In the genomic region with DNA sequence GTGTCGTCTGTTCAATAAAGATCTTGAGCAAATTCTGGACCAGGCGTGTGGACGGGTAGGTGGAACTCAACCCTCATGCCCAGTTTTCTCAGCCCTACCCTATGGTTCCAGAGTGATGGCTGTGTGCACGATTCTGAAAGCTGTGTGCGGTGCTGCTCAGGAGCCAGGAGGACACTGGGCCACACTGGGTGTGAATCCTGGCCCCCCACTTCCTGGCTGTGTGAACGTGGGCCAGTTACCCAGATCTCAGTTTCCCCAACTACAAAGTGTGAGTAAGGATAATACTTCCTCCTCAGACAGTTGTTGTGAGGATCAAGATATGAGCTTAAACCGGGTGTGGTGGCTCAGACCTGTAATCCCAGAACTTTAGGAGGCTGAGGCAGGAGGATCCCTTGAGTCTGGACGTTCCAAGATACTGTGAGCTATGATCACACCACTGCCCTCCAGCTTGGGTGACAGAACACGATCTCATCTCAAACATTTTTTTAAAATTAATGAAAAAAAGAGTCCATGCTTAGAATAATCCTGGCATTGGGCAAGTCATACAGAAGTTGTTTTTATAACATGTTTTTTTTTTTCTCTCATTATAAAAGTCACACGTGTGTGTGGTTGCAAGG, we compare ENCODE assay signal across 17 cellular contexts. TPM values are rescaled to one million over a fixed set of nuclear protein-coding genes. Genes with fewer than 3 reads are reported as not detected.
DNase-seq lines count a peak whose midpoint lies in the region; TF ChIP-seq lines count a peak whose summit lies in the region.
"Had no signal": no experiment of that assay in that cellular context is flagged by ENCODE, and none has a peak within 500 bp of the region (broad histone marks: within the 10 kb centered on the region; RNA-seq: fewer than 3 reads in every experiment).

No MANE protein-coding gene starts in this region.

- H3K27me3 ChIP-seq in WERI-Rb-1 (ENCODE audit: insufficient read depth, low read depth, severe bottlenecking) = no peaks in the 10 kb centered on the region
- H3K27me3 ChIP-seq in mesenchymal stem cell (ENCODE audit: control insufficient read depth in 1 of 2, insufficient read depth in 1 of 2, low read length in 2 of 2) = no peaks in the 10 kb centered on the region
- no peaks in the 10 kb centered on the region for H3K27me3 ChIP-seq in H9 (ENCODE audit: insufficient read depth, low read length)
- H3K27me3 ChIP-seq: right atrium auricular region, upper lobe of left lung had no signal

- H3K4me3 Mint-ChIP-seq in type B pancreatic cell (peak overlapping the region; percentile 77), H9 (no peak overlapping the region)
- H3K4me3 Mint-ChIP-seq: activated CD8-positive, alpha-beta T cell treated with anti-CD3 and anti-CD28 coated beads, Interleukin-2, amount 10 ng/mL, durations not matched to agents 7 days and 5 days; activated T-helper 17 cell treated with anti-CD3 and anti-CD28 coated beads, Interleukin-2, amount 50 U/mL, for 72 hours; natural killer cell treated with Interleukin-12 subunit alpha and Interleukin-12 subunit beta and Interleukin-15 and Interleukin-18, amount 100 ng/mL, for 72 hours had no signal

- H2AFZ ChIP-seq in mesenchymal stem cell (ENCODE audit: low read depth, low read length) (no peak overlapping the region), H9 (ENCODE audit: low read length) (no peak overlapping the region)

- H3K27me3 Mint-ChIP-seq in type B pancreatic cell = no peaks in the 10 kb centered on the region
- no peaks in the 10 kb centered on the region for H3K27me3 Mint-ChIP-seq in H9 (ENCODE audit: low read depth)
- H3K27me3 Mint-ChIP-seq: activated T-helper 17 cell treated with anti-CD3 and anti-CD28 coated beads, Interleukin-2, amount 50 U/mL, for 72 hours; natural killer cell treated with Interleukin-12 subunit alpha and Interleukin-12 subunit beta and Interleukin-15 and Interleukin-18, amount 100 ng/mL, for 72 hours had no signal

- H2BK20ac ChIP-seq in H9 (ENCODE audit: low read depth, low read length, poor library complexity, severe bottlenecking) = no peak overlapping the region

- H3K79me2 ChIP-seq in H9 (ENCODE audit: insufficient read depth, low read length) = no peaks in the 10 kb centered on the region

- H3K56ac ChIP-seq in H9 (ENCODE audit: insufficient read length, low read depth, low read length) = no peak overlapping the region

- H3K27ac ChIP-seq in WERI-Rb-1 (peak overlapping the region; percentile 89), mesenchymal stem cell (ENCODE audit: low read length, poor library complexity, severe bottlenecking) (no peak overlapping the region), H9 (ENCODE audit: insufficient read length, low read depth, low read length) (no peak overlapping the region)
- H3K27ac ChIP-seq: C4-2B, KMS-11, right atrium auricular region had no signal

- H2BK12ac ChIP-seq in mesenchymal stem cell (ENCODE audit: low read length in 2 of 2) = peak overlapping the region; percentile 50 to 65
- no peak overlapping the region for H2BK12ac ChIP-seq in H9 (ENCODE audit: insufficient read length, low read depth, low read length)

- H3K4me1 ChIP-seq in mesenchymal stem cell (ENCODE audit: control insufficient read depth, insufficient read depth, low read depth, low read length) = peaks cover 29% of the 10 kb centered on the region
- H3K4me1 ChIP-seq in H9 (ENCODE audit: insufficient read depth, low read length) = peaks cover 9% of the 10 kb centered on the region; the same call in 1 of the 2 replicates

- H3K4me1 Mint-ChIP-seq in type B pancreatic cell (ENCODE audit: unreplicated experiment) (peaks cover 36% of the 10 kb centered on the region), H9 (peaks cover 25 to 31% of the 10 kb centered on the region in 2 experiments)
- H3K4me1 Mint-ChIP-seq: activated T-helper 17 cell treated with anti-CD3 and anti-CD28 coated beads, Interleukin-2, amount 50 U/mL, for 72 hours had no signal

- H3K36me3 Mint-ChIP-seq in type B pancreatic cell = no peaks in the 10 kb centered on the region
- H3K36me3 Mint-ChIP-seq in H9 (ENCODE audit: insufficient read depth in 1 of 3, low read depth in 3 of 3) = no peaks in the 10 kb centered on the region
- H3K36me3 Mint-ChIP-seq: natural killer cell treated with Interleukin-12 subunit alpha and Interleukin-12 subunit beta and Interleukin-15 and Interleukin-18, amount 100 ng/mL, for 72 hours had no signal

- H3K14ac ChIP-seq in mesenchymal stem cell (ENCODE audit: low read length in 2 of 2) (peak overlapping the region in 1 of 2 experiments; percentile 61), H9 (ENCODE audit: insufficient read depth, low read length) (no peak overlapping the region; the same call in 1 of the 2 replicates)

- TF ChIP-seq CTCF in WERI-Rb-1 (IDR thresholded peaks at IDR 0.05; ENCODE audit: low read depth, low read length) (no peak), type B pancreatic cell (conservative IDR thresholded peaks at IDR 0.05) (no peak), H9 (conservative IDR thresholded peaks at IDR 0.05) (no peak)

- 92% methylated on average over 8 of the region's 10 CpGs for WGBS in mesenchymal stem cell
- no CpG with 5 or more reads among the region's 10 CpGs for WGBS in H9 (ENCODE audit: extremely low coverage, insufficient read length, low lambda C conversion rate)

- H3K9ac ChIP-seq in mesenchymal stem cell (ENCODE audit: low read length) (no peak overlapping the region), H9 (ENCODE audit: extremely low read depth, insufficient read length, low read length) (no peak overlapping the region)
- H3K9ac ChIP-seq: KMS-11 had no signal

- no peaks in the 10 kb centered on the region for H4K20me1 ChIP-seq in H9 (ENCODE audit: control insufficient read depth, insufficient read depth, insufficient read length)

- H2BK120ac ChIP-seq in mesenchymal stem cell (ENCODE audit: low read depth, low read length) = no peak overlapping the region
- no peak overlapping the region for H2BK120ac ChIP-seq in H9 (ENCODE audit: low read depth, low read length, poor library complexity, severe bottlenecking)

- no peaks in the 10 kb centered on the region for H3K9me3 Mint-ChIP-seq in type B pancreatic cell
- H3K9me3 Mint-ChIP-seq in H9 = no peaks in the 10 kb centered on the region
- H3K9me3 Mint-ChIP-seq: activated T-helper 17 cell treated with anti-CD3 and anti-CD28 coated beads, Interleukin-2, amount 50 U/mL, for 72 hours; natural killer cell treated with Interleukin-12 subunit alpha and Interleukin-12 subunit beta and Interleukin-15 and Interleukin-18, amount 100 ng/mL, for 72 hours had no signal

- H2AK5ac ChIP-seq in mesenchymal stem cell (ENCODE audit: low read length, severe bottlenecking) (no peak overlapping the region), H9 (ENCODE audit: insufficient read length, low read length) (no peak overlapping the region)

- H4K8ac ChIP-seq in mesenchymal stem cell (ENCODE audit: low read length) (peak overlapping the region; percentile 4), H9 (replicated peaks; ENCODE audit: insufficient read length, low read depth, low read length) (no peak overlapping the region)

- H3K23ac ChIP-seq in mesenchymal stem cell (ENCODE audit: low read length in 2 of 2) (no peak overlapping the region), H9 (ENCODE audit: insufficient read length, low read depth, low read length) (no peak overlapping the region)

- no peaks in the 10 kb centered on the region for H3K23me2 ChIP-seq in H9 (ENCODE audit: insufficient read length, low read depth, low read length, poor library complexity, severe bottlenecking)

- H3K18ac ChIP-seq in mesenchymal stem cell (ENCODE audit: low read depth in 1 of 2, low read length in 2 of 2) (peak overlapping the region in 1 of 2 experiments; percentile 5), H9 (ENCODE audit: insufficient read length, low read depth, low read length) (no peak overlapping the region)

- peak overlapping the region; percentile 100 for H3K27ac Mint-ChIP-seq in type B pancreatic cell
- H3K27ac Mint-ChIP-seq in H9 = no peak overlapping the region; a peak in 1 of 7 replicates
- H3K27ac Mint-ChIP-seq: activated CD8-positive, alpha-beta T cell treated with anti-CD3 and anti-CD28 coated beads, Interleukin-2, amount 10 ng/mL, durations not matched to agents 7 days and 5 days; activated T-helper 17 cell treated with anti-CD3 and anti-CD28 coated beads, Interleukin-2, amount 50 U/mL, for 72 hours; natural killer cell treated with Interleukin-12 subunit alpha and Interleukin-12 subunit beta and Interleukin-15 and Interleukin-18, amount 100 ng/mL, for 72 hours had no signal

- H2BK5ac ChIP-seq in mesenchymal stem cell (ENCODE audit: low read depth, low read length, poor library complexity, severe bottlenecking) = no peak overlapping the region
- no peak overlapping the region for H2BK5ac ChIP-seq in H9 (ENCODE audit: insufficient read length, low read length)

- H2BK15ac ChIP-seq in mesenchymal stem cell (ENCODE audit: low read depth, poor library complexity, severe bottlenecking) = no peak overlapping the region
- no peak overlapping the region for H2BK15ac ChIP-seq in H9 (ENCODE audit: low read depth, low read length)

- H3K36me3 ChIP-seq in WERI-Rb-1 = no peaks in the 10 kb centered on the region
- H3K36me3 ChIP-seq in mesenchymal stem cell (ENCODE audit: control insufficient read depth in 1 of 2, insufficient read depth in 2 of 2, low read depth in 1 of 2, low read length in 2 of 2) = no peaks in the 10 kb centered on the region
- H3K36me3 ChIP-seq: right atrium auricular region, upper lobe of left lung had no signal

- H3K79me1 ChIP-seq in mesenchymal stem cell (replicated peaks; ENCODE audit: low read length, poor library complexity, severe bottlenecking) = no peaks in the 10 kb centered on the region
- H3K79me1 ChIP-seq in H9 (ENCODE audit: insufficient read depth, low read depth, low read length, poor library complexity, severe bottlenecking) = no peaks in the 10 kb centered on the region

- no peak overlapping the region for H4K91ac ChIP-seq in mesenchymal stem cell (ENCODE audit: low read length)
- no peak overlapping the region for H4K91ac ChIP-seq in H9 (ENCODE audit: insufficient read length, low read depth, low read length)

- no peak for DNase-seq in WERI-Rb-1
- DNase-seq in mesenchymal stem cell = no peak
- no peak for DNase-seq in type B pancreatic cell (ENCODE audit: extremely low spot score, unreplicated experiment)
- DNase-seq in hepatic stellate cell (ENCODE audit: low spot score) = no peak
- no peak for DNase-seq in H9
- DNase-seq: activated CD8-positive, alpha-beta T cell treated with anti-CD3 and anti-CD28 coated beads, Interleukin-2, amount 10 ng/mL, durations not matched to agents 7 days and 5 days; amniotic stem cell; NCI-H1436; NCI-H510A; OCI-M1 had no signal

- no peak overlapping the region for H4K5ac ChIP-seq in H9 (ENCODE audit: insufficient read length, low read depth, low read length)

- no peak overlapping the region for H3K4ac ChIP-seq in mesenchymal stem cell (ENCODE audit: low read depth in 1 of 2, low read length in 2 of 2)
- no peak overlapping the region for H3K4ac ChIP-seq in H9 (ENCODE audit: low read depth, low read length)

- no peak overlapping the region for H3K4me2 ChIP-seq in mesenchymal stem cell (ENCODE audit: low read length, poor library complexity, severe bottlenecking)
- no peak overlapping the region for H3K4me2 ChIP-seq in H9 (ENCODE audit: insufficient read depth, insufficient read length, low read length)
- H3K4me2 ChIP-seq: KMS-11 had no signal

- no peak overlapping the region for H3T11ph ChIP-seq in H9 (ENCODE audit: low read length)

- no peaks in the 10 kb centered on the region for H3K9me3 ChIP-seq in WERI-Rb-1 (ENCODE audit: severe bottlenecking)
- no peaks in the 10 kb centered on the region for H3K9me3 ChIP-seq in mesenchymal stem cell (ENCODE audit: control insufficient read depth, low read length)
- H3K9me3 ChIP-seq in H9 (ENCODE audit: control insufficient read depth, low read depth, low read length) = no peaks in the 10 kb centered on the region
- H3K9me3 ChIP-seq: right atrium auricular region, upper lobe of left lung had no signal

- H3K4me3 ChIP-seq in WERI-Rb-1 (ENCODE audit: low read depth, low read length) = no peak overlapping the region
- H3K4me3 ChIP-seq in mesenchymal stem cell (ENCODE audit: insufficient read depth in 1 of 2, low read depth in 1 of 2, low read length in 2 of 2) = no peak overlapping the region
- H3K4me3 ChIP-seq: right atrium auricular region, upper lobe of left lung had no signal

RNA-seq across cellular contexts. Expression of a gene that starts 14.7 kb away (rescaled TPM):
- polyA plus RNA-seq in mesenchymal stem cell (2013, experiment 1 of 2) = 112 TPM
- polyA plus RNA-seq in mesenchymal stem cell (2013, experiment 2 of 2) = 112 TPM
- total RNA-seq in type B pancreatic cell (ENCODE audit: low replicate concordance) = 275 and 367 TPM in 2 replicates
- 129 and 132 TPM in 2 replicates for total RNA-seq in H9 (2021)

RNA-seq across cellular contexts. Expression of a gene that starts 55.6 kb away (rescaled TPM):
- polyA plus RNA-seq in mesenchymal stem cell (2013, experiment 1 of 2) = not detected
- not detected for polyA plus RNA-seq in mesenchymal stem cell (2013, experiment 2 of 2)
- total RNA-seq in type B pancreatic cell (ENCODE audit: low replicate concordance) (not detected in 2 replicates), H9 (2021) (0.11 and 0.28 TPM in 2 replicates)
- total RNA-seq: activated CD8-positive, alpha-beta T cell treated with anti-CD3 and anti-CD28 coated beads, Interleukin-2, amount 10 ng/mL, durations not matched to agents 7 days and 5 days; activated T-helper 17 cell treated with anti-CD3 and anti-CD28 coated beads, Interleukin-2, amount 50 U/mL, for 72 hours; left lobe of liver; right atrium auricular region had no signal
